In the genomic region with DNA sequence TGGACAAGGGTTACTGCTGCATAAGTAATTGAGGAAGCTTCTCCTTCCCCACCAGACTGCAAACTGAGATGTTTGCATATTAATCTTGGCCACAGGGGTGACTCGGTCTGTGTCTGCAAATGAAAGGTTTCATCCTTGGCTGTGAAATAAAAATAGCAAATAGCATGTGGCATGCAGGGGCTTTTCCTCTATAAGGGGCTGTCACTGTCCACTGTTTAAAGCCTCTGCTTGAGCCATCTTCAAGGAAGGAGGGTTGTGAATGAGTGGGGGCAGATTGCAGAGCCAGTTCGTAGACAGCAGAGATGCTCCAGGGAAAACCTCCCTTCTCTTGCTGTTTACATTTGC, we compare ENCODE assay signal across 10 cellular contexts. TPM values are rescaled to one million over a fixed set of nuclear protein-coding genes. Genes with fewer than 3 reads are reported as not detected.
DNase-seq lines count a peak whose midpoint lies in the region; ATAC-seq and TF ChIP-seq lines count a peak whose summit lies in the region.
"Had no signal": no experiment of that assay in that cellular context is flagged by ENCODE, and none has a peak within 500 bp of the region (broad histone marks: within the 10 kb centered on the region; RNA-seq: fewer than 3 reads in every experiment).

No MANE protein-coding gene starts in this region.

- POLR2A ChIA-PET in RWPE1 (lab: Yijun Ruan, JAX; ENCODE audit: low non-redundant PET), result no interaction called here

- H3K4me1 Mint-ChIP-seq in naive B cell, result peaks cover 36 to 74% (median 36%) of the 10 kb centered on the region in 3 donors

- CTCF ChIA-PET in RWPE1 (lab: Yijun Ruan, JAX), result no interaction called here

- H3K36me3 Mint-ChIP-seq in naive B cell, result no peaks in the 10 kb centered on the region

- peaks cover 0 to 23% (median 0%) of the 10 kb centered on the region in 3 donors for H3K27me3 Mint-ChIP-seq in naive B cell

- no peak for TF ChIP-seq CTCF in RWPE1 (conservative IDR thresholded peaks at IDR 0.05; ENCODE audit: low read depth)

- H3K9me3 Mint-ChIP-seq in naive B cell, result no peaks in the 10 kb centered on the region

- H3K27ac ChIP-seq in RWPE1, result peak overlapping the region; percentile 51; the same call in 1 of the 2 replicates

- peak overlapping the region in 3 of 6 donors; percentile 41 to 67 (median 52) for H3K27ac Mint-ChIP-seq in naive B cell

- ATAC-seq in GM18520 (IDR thresholded peaks at IDR 0.05; ENCODE audit: unreplicated experiment) (peak; percentile 30), HG02798 (IDR thresholded peaks at IDR 0.05; ENCODE audit: poor library complexity, unreplicated experiment) (peak; percentile 36), naive B cell (ENCODE audit: low read depth in 2 of 2) (peak; percentile 33 to 48), HG03460 (IDR thresholded peaks at IDR 0.05; ENCODE audit: unreplicated experiment) (no peak)

- peak overlapping the region in 7 of 8 donors; percentile 30 to 81 (median 67) for H3K4me3 Mint-ChIP-seq in naive B cell

- no peak for DNase-seq in RWPE1 (ENCODE audit: low spot score)
- no peak for DNase-seq in naive B cell
- DNase-seq in NCI-H1105 (lab: John Stamatoyannopoulos, UW), result no peak
- no peak for DNase-seq in NCI-H524 (lab: John Stamatoyannopoulos, UW)
- DNase-seq in NCI-H1436 (lab: John Stamatoyannopoulos, UW), result no peak
- DNase-seq: activated CD8-positive, alpha-beta memory T cell treated with anti-CD3 and anti-CD28 coated beads for 24 hours; NCI-H774 had no signal

RNA-seq across cellular contexts. Expression of gene TMSB4X, which starts 33.3 kb away (rescaled TPM):
- over 10,000 TPM; 18,491 to 24,142 (median 22,031) TPM for polyA plus RNA-seq in naive B cell (ENCODE audit: low read depth in 6 of 6)

RNA-seq across cellular contexts. Expression of gene FAM9C, which starts 36.3 kb away (rescaled TPM):
- not detected for polyA plus RNA-seq in naive B cell (ENCODE audit: low read depth in 6 of 6)
